Comparison of ENCODE assay signal across 8 cellular contexts in genomic region chr2:219245148-219245898, GRCh38. TPM values are rescaled to one million over a fixed set of nuclear protein-coding genes. Genes with fewer than 3 reads are reported as not detected.
DNase-seq lines count a peak whose midpoint lies in the region; ATAC-seq, FAIRE-seq and TF ChIP-seq lines count a peak whose summit lies in the region.

TSS of gene GLB1L (minus strand) at chr2:219245444. CDS start at chr2:219243573, 1,871 bp downstream.
TSS of gene STK16 (plus strand) at chr2:219245479. CDS start at chr2:219246000, 521 bp downstream.

- peak within 1 kb of the TSS; percentile 94 for H3K4me3 ChIP-seq in astrocyte (ENCODE audit: insufficient read depth, low read depth, low read length)
- H3K4me3 ChIP-seq in vagina, result peak within 1 kb of the TSS; percentile 60 to 88

- ATAC-seq in GM18498 (IDR thresholded peaks at IDR 0.05; ENCODE audit: unreplicated experiment) (peak; percentile 72), HG02763 (IDR thresholded peaks at IDR 0.05; ENCODE audit: unreplicated experiment) (peak; percentile 67)

- peaks cover 29% of the 10 kb centered on the region for H3K4me1 ChIP-seq in astrocyte (ENCODE audit: insufficient read depth, low read length)
- H3K4me1 ChIP-seq in vagina, result peaks cover 59% of the 10 kb centered on the region

- intact Hi-C loops in vagina (cut with DNase I), result no loop called here

- no peaks in the 10 kb centered on the region for H3K9me3 Mint-ChIP-seq in astrocyte (ENCODE audit: unreplicated experiment)

- H4K20me1 ChIP-seq in astrocyte (ENCODE audit: insufficient read depth, low read length), result peaks cover 4% of the 10 kb centered on the region

- peak; percentile 43 for DNase-seq in NCI-H128 (lab: John Stamatoyannopoulos, UW; ENCODE audit: unreplicated experiment)
- peak; percentile 65 to 94 (median 79) for DNase-seq in T-helper 2 cell
- peak; percentile 83 for DNase-seq in astrocyte (ENCODE audit: low read depth)
- peak; percentile 98 for DNase-seq in hepatic stellate cell (ENCODE audit: low spot score)
- peak; percentile 75 for DNase-seq in renal cortical epithelial cell (ENCODE audit: low read depth)
- peak in 1 of 2 donors; percentile 92 for DNase-seq in vagina (ENCODE audit: extremely low spot score in 2 of 2)

- H3K4me2 ChIP-seq in astrocyte (ENCODE audit: low read length), result peak within 1 kb of the TSS; percentile 100

- peak within 1 kb of the TSS; percentile 97 for H3K9ac ChIP-seq in astrocyte (ENCODE audit: low read length)

- peak within 1 kb of the TSS; percentile 96 for H3K4me3 Mint-ChIP-seq in astrocyte (ENCODE audit: unreplicated experiment)

- H3K9me3 ChIP-seq in astrocyte (ENCODE audit: insufficient read depth, low read depth, low read length) (no peaks in the 10 kb centered on the region), vagina (no peaks in the 10 kb centered on the region)

- no peaks in the 10 kb centered on the region for H3K27me3 Mint-ChIP-seq in astrocyte (ENCODE audit: low read depth, unreplicated experiment)

- H3K27me3 ChIP-seq in astrocyte (ENCODE audit: insufficient read depth, low read length) (no peaks in the 10 kb centered on the region), vagina (no peaks in the 10 kb centered on the region)

- H2AFZ ChIP-seq in astrocyte (ENCODE audit: low read depth, low read length), result peak within 1 kb of the TSS; percentile 83

- H3K79me2 ChIP-seq in astrocyte (ENCODE audit: insufficient read depth, low read length), result peaks cover 29% of the 10 kb centered on the region

- H3K27ac Mint-ChIP-seq in astrocyte (ENCODE audit: unreplicated experiment), result peak within 1 kb of the TSS; percentile 99

- H3K27ac ChIP-seq in astrocyte (ENCODE audit: low read depth, low read length) (peak within 1 kb of the TSS; percentile 95), vagina (peak within 1 kb of the TSS; percentile 94)

- H3K36me3 ChIP-seq in astrocyte (ENCODE audit: insufficient read depth, low read length), result no peaks in the 10 kb centered on the region
- H3K36me3 ChIP-seq in vagina, result peaks cover 0 to 2% of the 10 kb centered on the region in 2 donors

- TF ChIP-seq POLR2A in vagina (IDR thresholded peaks at IDR 0.05), result peak in 1 of 2 donors; percentile 58

- peaks cover 4% of the 10 kb centered on the region for H3K36me3 Mint-ChIP-seq in astrocyte (ENCODE audit: low read depth, unreplicated experiment)

- no peak for TF ChIP-seq CTCF in astrocyte (IDR thresholded peaks at IDR 0.05; ENCODE audit: insufficient read depth, low read depth, low read length)
- TF ChIP-seq CTCF in vagina (IDR thresholded peaks at IDR 0.05), result no peak

- H3K4me1 Mint-ChIP-seq in astrocyte (ENCODE audit: low read depth, unreplicated experiment), result peaks cover 22% of the 10 kb centered on the region

- no peak for FAIRE-seq in astrocyte (lab: Jason Lieb, UNC)

RNA-seq across cellular contexts. Expression of gene GLB1L, which starts in this region (rescaled TPM):
- total RNA-seq in astrocyte, result 2.7 and 4.6 TPM in 2 replicates
- 9.8 and 12.9 TPM in 2 replicates for total RNA-seq in renal cortical epithelial cell
- total RNA-seq in vagina, result 22.8 TPM

RNA-seq across cellular contexts. Expression of gene STK16, which starts in this region (rescaled TPM):
- total RNA-seq in astrocyte (19.1 and 20.6 TPM in 2 replicates), renal cortical epithelial cell (30.7 and 52.7 TPM in 2 replicates), vagina (12.8 TPM)
